8 cellular contexts compared by ENCODE assay signal in genomic region chr14:91415794-91416743, GRCh38. TPM values are rescaled to one million over a fixed set of nuclear protein-coding genes. Genes with fewer than 3 reads are reported as not detected.
DNase-seq lines count a peak whose midpoint lies in the region; ATAC-seq and TF ChIP-seq lines count a peak whose summit lies in the region.

No MANE protein-coding gene starts in this region.

- H3K4me3 ChIP-seq in RWPE2 (ENCODE audit: severe bottlenecking) = peak overlapping the region; percentile 86
- H3K4me3 ChIP-seq in body of pancreas = no peak overlapping the region
- H3K4me3 ChIP-seq in mesodermal cell (ENCODE audit: extremely low read depth, insufficient read depth, low read length, poor library complexity, severe bottlenecking) = peak overlapping the region; percentile 55
- H3K4me3 ChIP-seq in thoracic aorta = peak overlapping the region; percentile 67

- peak; percentile 25 for DNase-seq in D341Med (ENCODE audit: low spot score)
- DNase-seq in RWPE2 (ENCODE audit: low spot score) = no peak
- peak in 3 of 4 donors; percentile 26 to 45 (median 38) for DNase-seq in body of pancreas
- no peak for DNase-seq in thoracic aorta (ENCODE audit: low spot score)
- DNase-seq in NCI-H146 treated with DMSO at 0.1 percent for 48 hours (lab: John Stamatoyannopoulos, UW; ENCODE audit: unreplicated experiment) = no peak

- H3K27ac ChIP-seq in RWPE2 (ENCODE audit: poor library complexity, severe bottlenecking) (peak overlapping the region; percentile 83), body of pancreas (peak overlapping the region; percentile 23 to 76 (median 44)), mesodermal cell (ENCODE audit: low read depth, low read length, severe bottlenecking) (no peak overlapping the region), thoracic aorta (no peak overlapping the region)

- no peaks in the 10 kb centered on the region for H3K27me3 ChIP-seq in RWPE2 (ENCODE audit: insufficient read depth, poor library complexity, severe bottlenecking)
- no peaks in the 10 kb centered on the region for H3K27me3 ChIP-seq in body of pancreas
- no peaks in the 10 kb centered on the region for H3K27me3 ChIP-seq in thoracic aorta (replicated peaks; ENCODE audit: insufficient read depth)

- H3K36me3 ChIP-seq in RWPE2 (ENCODE audit: low read depth) = peaks cover 35% of the 10 kb centered on the region
- H3K36me3 ChIP-seq in body of pancreas (replicated peaks in 1 of 2; ENCODE audit: insufficient read depth in 1 of 2, low read depth in 2 of 2) = no peaks in the 10 kb centered on the region
- H3K36me3 ChIP-seq in mesodermal cell (ENCODE audit: control insufficient read depth, insufficient read depth, low read length) = peaks cover 3% of the 10 kb centered on the region
- H3K36me3 ChIP-seq in thoracic aorta = no peaks in the 10 kb centered on the region

- peak; percentile 53 for ATAC-seq in GM19351 (IDR thresholded peaks at IDR 0.05; ENCODE audit: unreplicated experiment)
- ATAC-seq in HG03378 (IDR thresholded peaks at IDR 0.05; ENCODE audit: unreplicated experiment) = peak; percentile 67
- ATAC-seq in RWPE2 (ENCODE audit: low read depth) = peak; percentile 76
- no peak for ATAC-seq in body of pancreas
- ATAC-seq in thoracic aorta (ENCODE audit: insufficient number of reproducible peaks, low FRiP score, low read depth) = no peak

- H3K9me3 ChIP-seq in RWPE2 (ENCODE audit: severe bottlenecking) (no peaks in the 10 kb centered on the region), body of pancreas (no peaks in the 10 kb centered on the region), mesodermal cell (ENCODE audit: control insufficient read depth, low read length) (no peaks in the 10 kb centered on the region), thoracic aorta (no peaks in the 10 kb centered on the region)

- intact Hi-C loops in body of pancreas (cut with DNase I) = no loop called here

- H3K4me1 ChIP-seq in RWPE2 (ENCODE audit: insufficient read depth, poor library complexity, severe bottlenecking) (peaks cover 24% of the 10 kb centered on the region), body of pancreas (peaks cover 59% of the 10 kb centered on the region), mesodermal cell (ENCODE audit: control insufficient read depth, insufficient read depth, low read length, poor library complexity, severe bottlenecking) (peaks cover 14% of the 10 kb centered on the region), thoracic aorta (ENCODE audit: control insufficient read depth in 1 of 2, low read depth in 2 of 2) (peaks cover 6 to 14% of the 10 kb centered on the region in 2 donors)

- WGBS in body of pancreas, 2 donors = 40 to 50% methylated on average over 18 of the region's 18 CpGs
- WGBS in mesodermal cell (ENCODE audit: insufficient coverage in 2 of 2), 2 experiments = 52 to 54% methylated on average over 15 to 18 of the region's 18 CpGs

- TF ChIP-seq CTCF in RWPE2 (IDR thresholded peaks at IDR 0.05; ENCODE audit: poor library complexity, severe bottlenecking) = no peak
- no peak for TF ChIP-seq CTCF in body of pancreas (IDR thresholded peaks at IDR 0.05)
- TF ChIP-seq CTCF in thoracic aorta (IDR thresholded peaks at IDR 0.05) = no peak

- no peak for TF ChIP-seq POLR2A in body of pancreas (IDR thresholded peaks at IDR 0.05)

RNA-seq across cellular contexts. Expression of gene CCDC88C, which starts 1.6 kb away (rescaled TPM):
- total RNA-seq in body of pancreas (10 to 100 TPM; 36.3 to 57.4 TPM), thoracic aorta (10 to 100 TPM in 1 of 2 donors, 1 to 10 TPM in 1; 3.7 to 11.5 TPM)
- 5.7 TPM for polyA plus RNA-seq in mesodermal cell (2013, experiment 1 of 2)
- polyA plus RNA-seq in mesodermal cell (2013, experiment 2 of 2) = 4.5 TPM

Comparison
In these comparisons a context has a peak if more than half of its experiments do, and no peak if none do; other contexts are left out.
1. DNase-seq: peak in D341Med (single experiment) and body of pancreas (3 of 4); none in RWPE2 (single experiment), thoracic aorta (single experiment) and NCI-H146 treated with DMSO at 0.1 percent for 48 hours (single experiment).
2. ATAC-seq: peak in GM19351 (single experiment), HG03378 (single experiment) and RWPE2 (single experiment); none in body of pancreas (single experiment) and thoracic aorta (single experiment).
3. H3K27ac ChIP-seq: peak in RWPE2 (single experiment) and body of pancreas (4 of 4); none in mesodermal cell (single experiment) and thoracic aorta (0 of 2).
4. H3K4me3 ChIP-seq: peak in RWPE2 (single experiment), mesodermal cell (single experiment) and thoracic aorta (single experiment); none in body of pancreas (0 of 2).